1 cellular context compared by ENCODE assay signal in the genomic region with DNA sequence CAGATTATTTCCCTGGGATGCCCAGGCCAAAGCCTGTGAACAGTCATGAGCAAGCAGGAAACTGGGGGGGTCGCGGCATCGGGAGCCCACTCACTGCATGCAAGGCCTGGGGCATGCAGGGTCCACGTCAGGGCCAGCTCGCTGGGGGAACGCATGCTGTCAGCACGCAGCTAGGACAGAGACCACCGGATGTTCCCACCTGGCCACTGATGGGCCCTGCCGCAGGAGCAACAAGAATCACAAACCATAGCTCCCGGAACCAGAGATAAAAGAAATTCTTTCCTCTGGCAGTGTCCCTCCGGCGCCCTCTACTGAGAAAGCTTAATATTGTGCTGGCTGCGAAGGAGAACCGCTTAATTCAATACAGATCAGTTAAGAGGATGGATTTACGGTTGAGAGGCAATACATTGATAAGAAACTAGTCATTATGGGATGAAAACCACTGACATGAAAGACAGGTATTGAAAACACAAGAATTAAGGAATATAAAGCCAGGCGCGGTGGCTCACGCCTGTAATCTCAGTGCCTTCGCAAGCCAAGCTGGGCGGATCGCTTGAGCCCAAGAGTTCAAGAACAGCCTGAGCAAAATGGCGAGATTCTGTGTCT.
TF ChIP-seq lines count a peak whose summit lies in the region.

No MANE protein-coding gene starts in this region.

TF ChIP-seq in K562, 482 proteins besides CTCF, POLR2A, EP300 and RAD21 (continues in another document):
- TF ChIP-seq TEAD4 (IDR thresholded peaks at IDR 0.05; ENCODE audit: low read length) (peak; percentile 44), TEAD4 (CRISPR knock-in tag; IDR thresholded peaks at IDR 0.05; ENCODE audit: borderline replicate concordance) (no peak), MTA3 (IDR thresholded peaks at IDR 0.05; ENCODE audit: borderline replicate concordance) (peak; percentile 37; the same call in 1 of the 2 replicates), GABPB1 (CRISPR knock-in tag; IDR thresholded peaks at IDR 0.05) (no peak), DIDO1 (tag; IDR thresholded peaks at IDR 0.05; ENCODE audit: low read depth) (no peak), BHLHE40 (IDR thresholded peaks at IDR 0.05; ENCODE audit: low read length) (0 out of 2 replicates have a peak, but pooled peaks have one; percentile 9), NRF1 (conservative IDR thresholded peaks at IDR 0.05 in 1 of 2, IDR thresholded peaks at IDR 0.05 in 1 of 2) (0 out of 4 replicates have a peak, but pooled peaks of 1 of the 2 experiments have one; percentile 13), PHB2 (IDR thresholded peaks at IDR 0.05; ENCODE audit: low read depth) (no peak), PHF8 (IDR thresholded peaks at IDR 0.05; ENCODE audit: borderline replicate concordance, low read length) (no peak), TEAD1 (CRISPR knock-in tag; IDR thresholded peaks at IDR 0.05) (peak in 1 of 2 experiments; percentile 34; a peak in 1 of 4 replicates), ZNF316 (IDR thresholded peaks at IDR 0.05) (no peak), TEAD2 (tag; IDR thresholded peaks at IDR 0.05) (0 out of 2 replicates have a peak, but pooled peaks have one; percentile 27), HMGN3 (IDR thresholded peaks at IDR 0.05; ENCODE audit: borderline replicate concordance, extremely low read depth, insufficient read length, low read depth, low read length) (peak; percentile 39), DACH1 (IDR thresholded peaks at IDR 0.05; ENCODE audit: partially characterized antibody) (peak; percentile 7), STAG1 (CRISPR knock-in tag; IDR thresholded peaks at IDR 0.05; ENCODE audit: borderline replicate concordance) (peak; percentile 73; the same call in 1 of the 2 replicates), ZNF174 (CRISPR knock-in tag; IDR thresholded peaks at IDR 0.05) (no peak), KLF16 (IDR thresholded peaks at IDR 0.05) (0 out of 2 replicates have a peak, but pooled peaks have one; percentile 50), NR2C2 (CRISPR knock-in tag; IDR thresholded peaks at IDR 0.05) (0 out of 2 replicates have a peak, but pooled peaks have one; percentile 22), NR2C2 (tag; IDR thresholded peaks at IDR 0.05) (no peak), ZNF274 (IDR thresholded peaks at IDR 0.05; ENCODE audit: borderline replicate concordance, low read depth, low read length) (no peak), SMC3 (conservative IDR thresholded peaks at IDR 0.05; ENCODE audit: insufficient read depth, low read depth, low read length) (peak; percentile 68), MEIS2 (IDR thresholded peaks at IDR 0.05; ENCODE audit: partially characterized antibody) (peak; percentile 84), JUND (IDR thresholded peaks at IDR 0.05; ENCODE audit: borderline replicate concordance, low read depth, low read length) (no peak), JUND (tag; IDR thresholded peaks at IDR 0.05; ENCODE audit: borderline replicate concordance, low read depth, low read length) (no peak), ILK (tag; IDR thresholded peaks at IDR 0.05; ENCODE audit: borderline replicate concordance, low read depth) (no peak)
- TF ChIP-seq, protein P1, sequence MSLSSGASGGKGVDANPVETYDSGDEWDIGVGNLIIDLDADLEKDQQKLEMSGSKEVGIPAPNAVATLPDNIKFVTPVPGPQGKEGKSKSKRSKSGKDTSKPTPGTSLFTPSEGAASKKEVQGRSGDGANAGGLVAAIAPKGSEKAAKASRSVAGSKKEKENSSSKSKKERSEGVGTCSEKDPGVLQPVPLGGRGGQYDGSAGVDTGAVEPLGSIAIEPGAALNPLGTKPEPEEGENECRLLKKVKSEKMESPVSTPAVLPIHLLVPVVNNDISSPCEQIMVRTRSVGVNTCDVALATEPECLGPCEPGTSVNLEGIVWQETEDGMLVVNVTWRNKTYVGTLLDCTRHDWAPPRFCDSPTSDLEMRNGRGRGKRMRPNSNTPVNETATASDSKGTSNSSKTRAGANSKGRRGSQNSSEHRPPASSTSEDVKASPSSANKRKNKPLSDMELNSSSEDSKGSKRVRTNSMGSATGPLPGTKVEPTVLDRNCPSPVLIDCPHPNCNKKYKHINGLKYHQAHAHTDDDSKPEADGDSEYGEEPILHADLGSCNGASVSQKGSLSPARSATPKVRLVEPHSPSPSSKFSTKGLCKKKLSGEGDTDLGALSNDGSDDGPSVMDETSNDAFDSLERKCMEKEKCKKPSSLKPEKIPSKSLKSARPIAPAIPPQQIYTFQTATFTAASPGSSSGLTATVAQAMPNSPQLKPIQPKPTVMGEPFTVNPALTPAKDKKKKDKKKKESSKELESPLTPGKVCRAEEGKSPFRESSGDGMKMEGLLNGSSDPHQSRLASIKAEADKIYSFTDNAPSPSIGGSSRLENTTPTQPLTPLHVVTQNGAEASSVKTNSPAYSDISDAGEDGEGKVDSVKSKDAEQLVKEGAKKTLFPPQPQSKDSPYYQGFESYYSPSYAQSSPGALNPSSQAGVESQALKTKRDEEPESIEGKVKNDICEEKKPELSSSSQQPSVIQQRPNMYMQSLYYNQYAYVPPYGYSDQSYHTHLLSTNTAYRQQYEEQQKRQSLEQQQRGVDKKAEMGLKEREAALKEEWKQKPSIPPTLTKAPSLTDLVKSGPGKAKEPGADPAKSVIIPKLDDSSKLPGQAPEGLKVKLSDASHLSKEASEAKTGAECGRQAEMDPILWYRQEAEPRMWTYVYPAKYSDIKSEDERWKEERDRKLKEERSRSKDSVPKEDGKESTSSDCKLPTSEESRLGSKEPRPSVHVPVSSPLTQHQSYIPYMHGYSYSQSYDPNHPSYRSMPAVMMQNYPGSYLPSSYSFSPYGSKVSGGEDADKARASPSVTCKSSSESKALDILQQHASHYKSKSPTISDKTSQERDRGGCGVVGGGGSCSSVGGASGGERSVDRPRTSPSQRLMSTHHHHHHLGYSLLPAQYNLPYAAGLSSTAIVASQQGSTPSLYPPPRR (CRISPR knock-in tag; IDR thresholded peaks at IDR 0.05; ENCODE audit: borderline replicate concordance), result no peak
- TF ChIP-seq, protein P2, sequence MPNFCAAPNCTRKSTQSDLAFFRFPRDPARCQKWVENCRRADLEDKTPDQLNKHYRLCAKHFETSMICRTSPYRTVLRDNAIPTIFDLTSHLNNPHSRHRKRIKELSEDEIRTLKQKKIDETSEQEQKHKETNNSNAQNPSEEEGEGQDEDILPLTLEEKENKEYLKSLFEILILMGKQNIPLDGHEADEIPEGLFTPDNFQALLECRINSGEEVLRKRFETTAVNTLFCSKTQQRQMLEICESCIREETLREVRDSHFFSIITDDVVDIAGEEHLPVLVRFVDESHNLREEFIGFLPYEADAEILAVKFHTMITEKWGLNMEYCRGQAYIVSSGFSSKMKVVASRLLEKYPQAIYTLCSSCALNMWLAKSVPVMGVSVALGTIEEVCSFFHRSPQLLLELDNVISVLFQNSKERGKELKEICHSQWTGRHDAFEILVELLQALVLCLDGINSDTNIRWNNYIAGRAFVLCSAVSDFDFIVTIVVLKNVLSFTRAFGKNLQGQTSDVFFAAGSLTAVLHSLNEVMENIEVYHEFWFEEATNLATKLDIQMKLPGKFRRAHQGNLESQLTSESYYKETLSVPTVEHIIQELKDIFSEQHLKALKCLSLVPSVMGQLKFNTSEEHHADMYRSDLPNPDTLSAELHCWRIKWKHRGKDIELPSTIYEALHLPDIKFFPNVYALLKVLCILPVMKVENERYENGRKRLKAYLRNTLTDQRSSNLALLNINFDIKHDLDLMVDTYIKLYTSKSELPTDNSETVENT (CRISPR knock-in tag; IDR thresholded peaks at IDR 0.05), result 0 out of 2 replicates have a peak, but pooled peaks have one; percentile 28
- TF ChIP-seq, protein P3, sequence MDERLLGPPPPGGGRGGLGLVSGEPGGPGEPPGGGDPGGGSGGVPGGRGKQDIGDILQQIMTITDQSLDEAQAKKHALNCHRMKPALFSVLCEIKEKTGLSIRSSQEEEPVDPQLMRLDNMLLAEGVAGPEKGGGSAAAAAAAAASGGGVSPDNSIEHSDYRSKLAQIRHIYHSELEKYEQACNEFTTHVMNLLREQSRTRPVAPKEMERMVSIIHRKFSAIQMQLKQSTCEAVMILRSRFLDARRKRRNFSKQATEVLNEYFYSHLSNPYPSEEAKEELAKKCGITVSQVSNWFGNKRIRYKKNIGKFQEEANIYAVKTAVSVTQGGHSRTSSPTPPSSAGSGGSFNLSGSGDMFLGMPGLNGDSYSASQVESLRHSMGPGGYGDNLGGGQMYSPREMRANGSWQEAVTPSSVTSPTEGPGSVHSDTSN (CRISPR knock-in tag; IDR thresholded peaks at IDR 0.05; ENCODE audit: low read depth), result no peak
- TF ChIP-seq, protein P3 (tag; conservative IDR thresholded peaks at IDR 0.05; ENCODE audit: low read depth), result peak; percentile 75
- TF ChIP-seq, protein P4, sequence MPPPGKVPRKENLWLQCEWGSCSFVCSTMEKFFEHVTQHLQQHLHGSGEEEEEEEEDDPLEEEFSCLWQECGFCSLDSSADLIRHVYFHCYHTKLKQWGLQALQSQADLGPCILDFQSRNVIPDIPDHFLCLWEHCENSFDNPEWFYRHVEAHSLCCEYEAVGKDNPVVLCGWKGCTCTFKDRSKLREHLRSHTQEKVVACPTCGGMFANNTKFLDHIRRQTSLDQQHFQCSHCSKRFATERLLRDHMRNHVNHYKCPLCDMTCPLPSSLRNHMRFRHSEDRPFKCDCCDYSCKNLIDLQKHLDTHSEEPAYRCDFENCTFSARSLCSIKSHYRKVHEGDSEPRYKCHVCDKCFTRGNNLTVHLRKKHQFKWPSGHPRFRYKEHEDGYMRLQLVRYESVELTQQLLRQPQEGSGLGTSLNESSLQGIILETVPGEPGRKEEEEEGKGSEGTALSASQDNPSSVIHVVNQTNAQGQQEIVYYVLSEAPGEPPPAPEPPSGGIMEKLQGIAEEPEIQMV (tag; conservative IDR thresholded peaks at IDR 0.05; ENCODE audit: low read depth), result no peak
- TF ChIP-seq, protein P5, sequence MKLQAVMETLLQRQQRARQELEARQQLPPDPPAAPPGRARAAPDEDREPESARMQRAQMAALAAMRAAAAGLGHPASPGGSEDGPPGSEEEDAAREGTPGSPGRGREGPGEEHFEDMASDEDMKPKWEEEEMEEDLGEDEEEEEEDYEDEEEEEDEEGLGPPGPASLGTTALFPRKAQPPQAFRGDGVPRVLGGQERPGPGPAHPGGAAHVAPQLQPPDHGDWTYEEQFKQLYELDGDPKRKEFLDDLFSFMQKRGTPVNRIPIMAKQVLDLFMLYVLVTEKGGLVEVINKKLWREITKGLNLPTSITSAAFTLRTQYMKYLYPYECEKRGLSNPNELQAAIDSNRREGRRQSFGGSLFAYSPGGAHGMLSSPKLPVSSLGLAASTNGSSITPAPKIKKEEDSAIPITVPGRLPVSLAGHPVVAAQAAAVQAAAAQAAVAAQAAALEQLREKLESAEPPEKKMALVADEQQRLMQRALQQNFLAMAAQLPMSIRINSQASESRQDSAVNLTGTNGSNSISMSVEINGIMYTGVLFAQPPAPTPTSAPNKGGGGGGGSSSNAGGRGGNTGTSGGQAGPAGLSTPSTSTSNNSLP (IDR thresholded peaks at IDR 0.05; ENCODE audit: borderline replicate concordance, low read depth, low read length), result peak; percentile 73
- TF ChIP-seq, protein P6, sequence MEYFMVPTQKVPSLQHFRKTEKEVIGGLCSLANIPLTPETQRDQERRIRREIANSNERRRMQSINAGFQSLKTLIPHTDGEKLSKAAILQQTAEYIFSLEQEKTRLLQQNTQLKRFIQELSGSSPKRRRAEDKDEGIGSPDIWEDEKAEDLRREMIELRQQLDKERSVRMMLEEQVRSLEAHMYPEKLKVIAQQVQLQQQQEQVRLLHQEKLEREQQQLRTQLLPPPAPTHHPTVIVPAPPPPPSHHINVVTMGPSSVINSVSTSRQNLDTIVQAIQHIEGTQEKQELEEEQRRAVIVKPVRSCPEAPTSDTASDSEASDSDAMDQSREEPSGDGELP (CRISPR knock-in tag; IDR thresholded peaks at IDR 0.05; ENCODE audit: borderline replicate concordance), result peak; percentile 41; the same call in 1 of the 2 replicates
- TF ChIP-seq, protein P7, sequence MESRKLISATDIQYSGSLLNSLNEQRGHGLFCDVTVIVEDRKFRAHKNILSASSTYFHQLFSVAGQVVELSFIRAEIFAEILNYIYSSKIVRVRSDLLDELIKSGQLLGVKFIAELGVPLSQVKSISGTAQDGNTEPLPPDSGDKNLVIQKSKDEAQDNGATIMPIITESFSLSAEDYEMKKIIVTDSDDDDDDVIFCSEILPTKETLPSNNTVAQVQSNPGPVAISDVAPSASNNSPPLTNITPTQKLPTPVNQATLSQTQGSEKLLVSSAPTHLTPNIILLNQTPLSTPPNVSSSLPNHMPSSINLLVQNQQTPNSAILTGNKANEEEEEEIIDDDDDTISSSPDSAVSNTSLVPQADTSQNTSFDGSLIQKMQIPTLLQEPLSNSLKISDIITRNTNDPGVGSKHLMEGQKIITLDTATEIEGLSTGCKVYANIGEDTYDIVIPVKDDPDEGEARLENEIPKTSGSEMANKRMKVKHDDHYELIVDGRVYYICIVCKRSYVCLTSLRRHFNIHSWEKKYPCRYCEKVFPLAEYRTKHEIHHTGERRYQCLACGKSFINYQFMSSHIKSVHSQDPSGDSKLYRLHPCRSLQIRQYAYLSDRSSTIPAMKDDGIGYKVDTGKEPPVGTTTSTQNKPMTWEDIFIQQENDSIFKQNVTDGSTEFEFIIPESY (CRISPR knock-in tag; IDR thresholded peaks at IDR 0.05), result 0 out of 2 replicates have a peak, but pooled peaks have one; percentile 18
- TF ChIP-seq, protein P8, sequence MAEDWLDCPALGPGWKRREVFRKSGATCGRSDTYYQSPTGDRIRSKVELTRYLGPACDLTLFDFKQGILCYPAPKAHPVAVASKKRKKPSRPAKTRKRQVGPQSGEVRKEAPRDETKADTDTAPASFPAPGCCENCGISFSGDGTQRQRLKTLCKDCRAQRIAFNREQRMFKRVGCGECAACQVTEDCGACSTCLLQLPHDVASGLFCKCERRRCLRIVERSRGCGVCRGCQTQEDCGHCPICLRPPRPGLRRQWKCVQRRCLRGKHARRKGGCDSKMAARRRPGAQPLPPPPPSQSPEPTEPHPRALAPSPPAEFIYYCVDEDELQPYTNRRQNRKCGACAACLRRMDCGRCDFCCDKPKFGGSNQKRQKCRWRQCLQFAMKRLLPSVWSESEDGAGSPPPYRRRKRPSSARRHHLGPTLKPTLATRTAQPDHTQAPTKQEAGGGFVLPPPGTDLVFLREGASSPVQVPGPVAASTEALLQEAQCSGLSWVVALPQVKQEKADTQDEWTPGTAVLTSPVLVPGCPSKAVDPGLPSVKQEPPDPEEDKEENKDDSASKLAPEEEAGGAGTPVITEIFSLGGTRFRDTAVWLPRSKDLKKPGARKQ (CRISPR knock-in tag; IDR thresholded peaks at IDR 0.05), result peak; percentile 88
- TF ChIP-seq, protein P9, sequence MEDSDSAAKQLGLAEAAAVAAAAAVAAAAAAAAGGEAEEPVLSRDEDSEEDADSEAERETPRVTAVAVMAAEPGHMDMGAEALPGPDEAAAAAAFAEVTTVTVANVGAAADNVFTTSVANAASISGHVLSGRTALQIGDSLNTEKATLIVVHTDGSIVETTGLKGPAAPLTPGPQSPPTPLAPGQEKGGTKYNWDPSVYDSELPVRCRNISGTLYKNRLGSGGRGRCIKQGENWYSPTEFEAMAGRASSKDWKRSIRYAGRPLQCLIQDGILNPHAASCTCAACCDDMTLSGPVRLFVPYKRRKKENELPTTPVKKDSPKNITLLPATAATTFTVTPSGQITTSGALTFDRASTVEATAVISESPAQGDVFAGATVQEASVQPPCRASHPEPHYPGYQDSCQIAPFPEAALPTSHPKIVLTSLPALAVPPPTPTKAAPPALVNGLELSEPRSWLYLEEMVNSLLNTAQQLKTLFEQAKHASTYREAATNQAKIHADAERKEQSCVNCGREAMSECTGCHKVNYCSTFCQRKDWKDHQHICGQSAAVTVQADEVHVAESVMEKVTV (CRISPR knock-in tag; IDR thresholded peaks at IDR 0.05), result peak; percentile 46; the same call in 1 of the 2 replicates
